ENCODE assay signal across 1 cellular context in the genomic region with DNA sequence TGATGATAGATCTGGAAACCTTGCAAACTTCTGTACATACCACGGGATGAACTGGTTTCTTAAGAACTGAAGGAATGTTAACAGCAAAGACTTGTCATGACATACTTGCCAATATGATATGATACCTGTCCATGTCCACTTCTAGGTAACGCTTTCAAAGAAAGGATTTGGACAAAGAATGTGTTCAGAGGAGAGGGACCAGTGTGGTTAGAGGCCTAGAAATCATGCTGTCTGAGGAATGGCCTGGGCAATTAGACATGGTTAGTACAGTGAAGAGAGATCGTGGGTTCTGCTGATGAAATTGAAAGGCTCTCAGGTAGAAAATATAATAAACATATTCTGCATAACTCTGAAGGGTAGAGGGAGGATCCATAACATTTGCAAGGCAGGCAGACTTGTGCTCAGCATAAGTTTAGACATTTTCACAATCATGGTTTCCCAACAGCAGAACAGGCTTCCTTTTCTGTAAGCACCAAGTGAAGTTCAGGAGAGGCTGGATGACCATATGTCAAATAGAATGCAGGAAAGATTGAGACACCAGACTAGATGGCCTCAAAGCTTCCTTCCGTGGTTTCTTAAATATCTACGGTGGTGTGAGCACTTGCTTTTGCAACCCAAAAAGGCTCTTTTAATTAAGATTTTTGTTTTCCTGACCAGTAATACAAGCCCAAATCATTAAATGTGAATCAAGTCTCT.
TF ChIP-seq lines count a peak whose summit lies in the region.

No MANE protein-coding gene starts in this region.

TF ChIP-seq in IMR-90, 13 proteins besides CTCF, POLR2A, EP300 and RAD21:
- TF ChIP-seq SMC3 (IDR thresholded peaks at IDR 0.05; ENCODE audit: low read depth, low read length) (no peak), RFX5 (IDR thresholded peaks at IDR 0.05; ENCODE audit: low read depth, low read length) (no peak), MAZ (IDR thresholded peaks at IDR 0.05; ENCODE audit: borderline replicate concordance, low read depth, low read length) (no peak), MAFK (IDR thresholded peaks at IDR 0.05; ENCODE audit: low read depth, low read length) (no peak)
